Comparison of ENCODE assay signal across 8 cellular contexts in the genomic region with DNA sequence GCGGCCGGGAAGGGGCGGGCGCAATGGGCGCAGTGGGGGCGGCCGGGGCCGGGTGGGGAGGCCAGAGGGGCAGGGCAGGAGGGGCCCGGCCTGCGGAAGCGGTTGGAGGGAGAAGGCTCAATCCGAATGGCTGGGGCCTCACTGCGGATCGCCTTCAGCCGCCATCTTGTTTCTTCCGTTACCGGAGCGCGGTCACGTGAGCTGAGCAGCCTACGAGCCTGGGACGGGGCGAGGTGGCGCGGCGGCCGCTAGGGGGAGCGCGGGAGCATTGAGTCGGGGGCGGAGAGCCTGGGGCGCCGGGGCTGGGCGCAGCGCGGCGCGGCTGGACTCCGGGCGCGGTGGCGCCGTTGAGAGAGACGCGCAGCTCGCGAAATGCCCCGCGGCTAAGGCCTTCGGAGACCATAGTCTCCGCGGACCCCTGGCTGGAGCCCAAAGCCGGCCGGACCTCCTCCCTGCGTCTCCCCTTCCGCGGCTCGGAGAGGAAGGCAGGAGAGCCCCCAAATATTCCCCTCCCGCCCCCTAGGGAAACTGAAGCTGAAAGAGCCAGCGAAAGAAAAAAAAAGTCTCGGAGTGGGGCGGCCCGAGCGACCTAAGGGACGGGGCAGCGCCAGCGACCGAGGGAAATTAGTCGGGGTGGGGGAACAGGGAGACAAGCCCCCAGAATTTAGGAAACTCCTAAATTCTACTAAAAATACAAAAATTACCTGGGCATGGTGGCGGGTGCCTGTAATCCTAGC. TPM values are rescaled to one million over a fixed set of nuclear protein-coding genes. Genes with fewer than 3 reads are reported as not detected.
DNase-seq lines count a peak whose midpoint lies in the region; ATAC-seq and TF ChIP-seq lines count a peak whose summit lies in the region.
"Not testable (repeated sequence)": the region's sequence is repeated elsewhere in the genome, so short reads cannot be mapped to it uniquely, and the experiment has no call there.

A gene (minus strand): TSS at position 190 of the 737 bp plus-strand sequence. CDS start 22,221 bp downstream, outside the sequence.

- peak; percentile 71 for TF ChIP-seq CTCF in epithelial cell of proximal tubule (conservative IDR thresholded peaks at IDR 0.05; ENCODE audit: low read depth, low read length)

- TF ChIP-seq RAD21 in Ishikawa (IDR thresholded peaks at IDR 0.05; ENCODE audit: low read depth), result peak; percentile 47; the same call in 1 of the 2 replicates

- ATAC-seq in GM21619 (IDR thresholded peaks at IDR 0.05; ENCODE audit: unreplicated experiment), result peak; percentile 89

- DNase-seq in DMS53 treated with DMSO at 0.1 percent for 48 hours (lab: John Stamatoyannopoulos, UW; ENCODE audit: unreplicated experiment) (peak; percentile 89), OCI-M1 (lab: John Stamatoyannopoulos, UW) (peak; percentile 99), activated T-cell treated with anti-CD3 and anti-CD28 coated beads for 4 hours (peak; percentile 100), epithelial cell of proximal tubule (ENCODE audit: low read depth) (peak; percentile 16), mucosa of gallbladder (ENCODE audit: low spot score) (peak; percentile 100)
- DNase-seq in stimulated activated CD8-positive, alpha-beta memory T cell treated with anti-CD3 and anti-CD28 coated beads, Interleukin-4, amount 100 ng/mL, for 24 hours (ENCODE audit: low read depth), result peak; percentile 98

- not testable (repeated sequence) for TF ChIP-seq EP300 in Ishikawa (IDR thresholded peaks at IDR 0.05; ENCODE audit: borderline replicate concordance)

- peak within 1 kb of the TSS; percentile 66 for H3K4me3 ChIP-seq in epithelial cell of proximal tubule (ENCODE audit: low read depth, low read length)

TF ChIP-seq in Ishikawa, 13 proteins besides CTCF, POLR2A, EP300 and RAD21:
- TF ChIP-seq, protein P1, sequence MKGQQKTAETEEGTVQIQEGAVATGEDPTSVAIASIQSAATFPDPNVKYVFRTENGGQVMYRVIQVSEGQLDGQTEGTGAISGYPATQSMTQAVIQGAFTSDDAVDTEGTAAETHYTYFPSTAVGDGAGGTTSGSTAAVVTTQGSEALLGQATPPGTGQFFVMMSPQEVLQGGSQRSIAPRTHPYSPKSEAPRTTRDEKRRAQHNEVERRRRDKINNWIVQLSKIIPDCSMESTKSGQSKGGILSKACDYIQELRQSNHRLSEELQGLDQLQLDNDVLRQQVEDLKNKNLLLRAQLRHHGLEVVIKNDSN (IDR thresholded peaks at IDR 0.05), result peak; percentile 96
- TF ChIP-seq TAF1 (IDR thresholded peaks at IDR 0.05; ENCODE audit: low read depth), result peak; percentile 78
- peak; percentile 47; the same call in 1 of the 2 replicates for TF ChIP-seq TCF12 (IDR thresholded peaks at IDR 0.05; ENCODE audit: low read depth)
- TF ChIP-seq YY1 (IDR thresholded peaks at IDR 0.05; ENCODE audit: low read depth), result peak; percentile 94
- TF ChIP-seq TEAD4 (IDR thresholded peaks at IDR 0.05), result peak; percentile 51
- TF ChIP-seq, protein P2, sequence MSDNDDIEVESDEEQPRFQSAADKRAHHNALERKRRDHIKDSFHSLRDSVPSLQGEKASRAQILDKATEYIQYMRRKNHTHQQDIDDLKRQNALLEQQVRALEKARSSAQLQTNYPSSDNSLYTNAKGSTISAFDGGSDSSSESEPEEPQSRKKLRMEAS (IDR thresholded peaks at IDR 0.05), result peak; percentile 56
- TF ChIP-seq ZBTB7A (IDR thresholded peaks at IDR 0.05; ENCODE audit: low read depth), result peak; percentile 81; the same call in 1 of the 2 replicates
- TF ChIP-seq EGR1 (IDR thresholded peaks at IDR 0.05), result peak; percentile 81

RNA-seq across cellular contexts. Expression of the gene that starts here (rescaled TPM):
- total RNA-seq in epithelial cell of proximal tubule (2.5 and 4.0 TPM in 2 replicates), mucosa of gallbladder (11.7 TPM)

Comparison
In these comparisons a context has a peak if more than half of its experiments do, and no peak if none do; other contexts are left out.
1. Peak in every context shown above with its lines: DNase-seq, ATAC-seq and H3K4me3 ChIP-seq.
2. DNase-seq: peak in every context shown above with its lines; median percentile 100 in activated T-cell treated with anti-CD3 and anti-CD28 coated beads for 4 hours; 100 in mucosa of gallbladder; 99 in OCI-M1; 98 in stimulated activated CD8-positive, alpha-beta memory T cell treated with anti-CD3 and anti-CD28 coated beads, Interleukin-4, amount 100 ng/mL, for 24 hours; 89 in DMS53 treated with DMSO at 0.1 percent for 48 hours; 16 in epithelial cell of proximal tubule.